In the genomic region with DNA sequence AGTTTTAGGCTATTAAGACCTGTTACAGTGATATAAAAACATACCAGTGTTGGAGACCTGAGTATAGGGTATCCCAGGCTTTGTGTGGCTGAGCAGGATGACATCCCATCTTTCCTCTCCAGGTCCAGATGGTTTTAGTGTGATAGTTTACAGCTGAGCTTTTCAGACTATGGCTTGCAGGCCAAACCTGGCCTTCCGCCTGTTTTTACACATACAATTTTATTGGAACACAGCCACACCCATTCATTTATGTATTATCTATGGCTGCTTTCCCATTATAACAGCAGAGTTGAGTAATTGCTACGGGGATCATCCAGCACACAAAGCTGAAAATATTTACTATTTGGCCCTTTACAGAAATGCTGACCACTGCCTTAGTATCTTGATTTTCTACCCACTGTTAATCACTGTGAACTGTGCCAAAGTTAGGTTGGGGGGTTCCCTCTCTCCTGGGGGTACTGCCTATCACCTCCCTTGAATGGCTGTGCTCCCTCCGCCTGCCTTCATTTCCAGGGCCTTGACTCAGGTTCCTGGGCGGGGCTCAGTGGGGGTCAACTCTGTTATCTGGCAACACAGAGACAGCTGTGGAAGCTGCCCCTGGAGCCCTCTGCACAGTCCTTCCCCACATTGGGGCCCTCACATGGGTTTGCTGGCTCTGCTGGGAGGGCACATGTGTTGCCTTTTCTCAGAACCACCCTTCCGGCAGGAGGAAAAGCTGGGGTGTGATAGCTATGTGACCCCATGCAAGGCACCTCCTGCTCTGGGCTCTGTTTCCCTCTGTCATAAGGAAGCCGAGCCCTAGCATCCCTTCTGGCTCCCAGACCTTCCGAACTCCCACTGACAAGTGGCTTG, we compare ENCODE assay signal across 1 cellular context.
TF ChIP-seq lines count a peak whose summit lies in the region.

No MANE protein-coding gene starts in this region.

TF ChIP-seq in K562, 482 proteins besides CTCF, POLR2A, EP300 and RAD21 (continued from another document and continues in another):
- no peak for TF ChIP-seq HMBOX1 (IDR thresholded peaks at IDR 0.05)
- TF ChIP-seq TRIM24 (IDR thresholded peaks at IDR 0.05) = peak; percentile 88 to 90
- TF ChIP-seq EZH2 (IDR thresholded peaks at IDR 0.05; ENCODE audit: borderline replicate concordance, low read depth, low read length) = no peak
- no peak for TF ChIP-seq MAFG (tag; conservative IDR thresholded peaks at IDR 0.05)
- TF ChIP-seq ZNF785 (CRISPR knock-in tag; IDR thresholded peaks at IDR 0.05) = no peak
- no peak for TF ChIP-seq ETS2 (tag; IDR thresholded peaks at IDR 0.05; ENCODE audit: borderline replicate concordance, poor library complexity, severe bottlenecking)
- TF ChIP-seq DNMT1 (IDR thresholded peaks at IDR 0.05) = no peak
- no peak for TF ChIP-seq KAT7 (CRISPR knock-in tag; IDR thresholded peaks at IDR 0.05; ENCODE audit: borderline replicate concordance)
- TF ChIP-seq PREB (CRISPR knock-in tag; IDR thresholded peaks at IDR 0.05) = peak; percentile 74; the same call in 1 of the 2 replicates
- no peak for TF ChIP-seq TCFL5 (CRISPR knock-in tag; conservative IDR thresholded peaks at IDR 0.05)
- TF ChIP-seq HOMEZ (CRISPR knock-in tag; IDR thresholded peaks at IDR 0.05) = no peak
- TF ChIP-seq ESRRB (CRISPR knock-in tag; IDR thresholded peaks at IDR 0.05; ENCODE audit: borderline replicate concordance) = no peak
- TF ChIP-seq FOXM1 (IDR thresholded peaks at IDR 0.05; ENCODE audit: low read depth) = peak; percentile 75; the same call in 1 of the 2 replicates
- no peak for TF ChIP-seq FOXM1 (CRISPR knock-in tag; IDR thresholded peaks at IDR 0.05; ENCODE audit: low read depth)
- peak; percentile 53; the same call in 1 of the 2 replicates for TF ChIP-seq SMARCC2 (IDR thresholded peaks at IDR 0.05; ENCODE audit: low read depth)
- no peak for TF ChIP-seq ZNF75A (CRISPR knock-in tag; IDR thresholded peaks at IDR 0.05)
- no peak for TF ChIP-seq ZNF3 (CRISPR knock-in tag; IDR thresholded peaks at IDR 0.05)
- no peak for TF ChIP-seq KLF1 (tag; IDR thresholded peaks at IDR 0.05)
- no peak for TF ChIP-seq CBX5 (IDR thresholded peaks at IDR 0.05; ENCODE audit: borderline replicate concordance, low read depth)
- no peak for TF ChIP-seq CHD1 (IDR thresholded peaks at IDR 0.05; ENCODE audit: low read length)
- 0 out of 4 replicates have a peak, but pooled peaks of 1 of the 2 experiments have one; percentile 43 for TF ChIP-seq MLX (CRISPR knock-in tag; conservative IDR thresholded peaks at IDR 0.05)
- no peak for TF ChIP-seq GMEB1 (CRISPR knock-in tag; IDR thresholded peaks at IDR 0.05)
- TF ChIP-seq SRSF7 (optimal IDR thresholded peaks at IDR 0.05; ENCODE audit: low read depth, low read length) = no peak
- no peak for TF ChIP-seq SIRT6 (IDR thresholded peaks at IDR 0.05; ENCODE audit: low read depth, low read length)
- TF ChIP-seq SMARCA5 (IDR thresholded peaks at IDR 0.05) = no peak
- TF ChIP-seq ZKSCAN8 (CRISPR knock-in tag; IDR thresholded peaks at IDR 0.05) = no peak; the same call in 1 of the 2 replicates
- no peak for TF ChIP-seq ZNF24 (IDR thresholded peaks at IDR 0.05)
- no peak for TF ChIP-seq ZBED1 (IDR thresholded peaks at IDR 0.05)
- no peak for TF ChIP-seq ZNF282 (CRISPR knock-in tag; IDR thresholded peaks at IDR 0.05)
- TF ChIP-seq PRPF4 (IDR thresholded peaks at IDR 0.05; ENCODE audit: insufficient read depth, low read depth, low read length, poor library complexity, severe bottlenecking) = no peak
- TF ChIP-seq ZFX (CRISPR knock-in tag; IDR thresholded peaks at IDR 0.05) = no peak
- TF ChIP-seq RBM25 (IDR thresholded peaks at IDR 0.05; ENCODE audit: low read depth, low read length, severe bottlenecking) = no peak
- peak; percentile 75 for TF ChIP-seq RNF2 (IDR thresholded peaks at IDR 0.05)
- no peak for TF ChIP-seq POLR2B (IDR thresholded peaks at IDR 0.05; ENCODE audit: low read depth, partially characterized antibody)
- 0 out of 2 replicates have a peak, but pooled peaks have one; percentile 40 for TF ChIP-seq NR4A1 (CRISPR knock-in tag; IDR thresholded peaks at IDR 0.05)
- no peak; the same call in 1 of the 2 replicates for TF ChIP-seq NR4A1 (tag; IDR thresholded peaks at IDR 0.05)
- TF ChIP-seq, protein P1, sequence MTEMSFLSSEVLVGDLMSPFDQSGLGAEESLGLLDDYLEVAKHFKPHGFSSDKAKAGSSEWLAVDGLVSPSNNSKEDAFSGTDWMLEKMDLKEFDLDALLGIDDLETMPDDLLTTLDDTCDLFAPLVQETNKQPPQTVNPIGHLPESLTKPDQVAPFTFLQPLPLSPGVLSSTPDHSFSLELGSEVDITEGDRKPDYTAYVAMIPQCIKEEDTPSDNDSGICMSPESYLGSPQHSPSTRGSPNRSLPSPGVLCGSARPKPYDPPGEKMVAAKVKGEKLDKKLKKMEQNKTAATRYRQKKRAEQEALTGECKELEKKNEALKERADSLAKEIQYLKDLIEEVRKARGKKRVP (CRISPR knock-in tag; IDR thresholded peaks at IDR 0.05) = 0 out of 2 replicates have a peak, but pooled peaks have one; percentile 22
- TF ChIP-seq TBL1XR1 (IDR thresholded peaks at IDR 0.05; ENCODE audit: low read length in 2 of 2) = peak; percentile 72 to 89; a peak in 3 of 4 replicates
- TF ChIP-seq, protein P2, sequence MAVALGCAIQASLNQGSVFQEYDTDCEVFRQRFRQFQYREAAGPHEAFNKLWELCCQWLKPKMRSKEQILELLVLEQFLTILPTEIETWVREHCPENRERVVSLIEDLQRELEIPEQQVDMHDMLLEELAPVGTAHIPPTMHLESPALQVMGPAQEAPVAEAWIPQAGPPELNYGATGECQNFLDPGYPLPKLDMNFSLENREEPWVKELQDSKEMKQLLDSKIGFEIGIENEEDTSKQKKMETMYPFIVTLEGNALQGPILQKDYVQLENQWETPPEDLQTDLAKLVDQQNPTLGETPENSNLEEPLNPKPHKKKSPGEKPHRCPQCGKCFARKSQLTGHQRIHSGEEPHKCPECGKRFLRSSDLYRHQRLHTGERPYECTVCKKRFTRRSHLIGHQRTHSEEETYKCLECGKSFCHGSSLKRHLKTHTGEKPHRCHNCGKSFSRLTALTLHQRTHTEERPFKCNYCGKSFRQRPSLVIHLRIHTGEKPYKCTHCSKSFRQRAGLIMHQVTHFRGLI (CRISPR knock-in tag; IDR thresholded peaks at IDR 0.05) = no peak
- no peak for TF ChIP-seq BCL6 (CRISPR knock-in tag; IDR thresholded peaks at IDR 0.05)
- no peak for TF ChIP-seq NFIX (CRISPR knock-in tag; IDR thresholded peaks at IDR 0.05; ENCODE audit: low read depth)
- TF ChIP-seq SRF (CRISPR knock-in tag; IDR thresholded peaks at IDR 0.05) = no peak
- TF ChIP-seq, protein P3, sequence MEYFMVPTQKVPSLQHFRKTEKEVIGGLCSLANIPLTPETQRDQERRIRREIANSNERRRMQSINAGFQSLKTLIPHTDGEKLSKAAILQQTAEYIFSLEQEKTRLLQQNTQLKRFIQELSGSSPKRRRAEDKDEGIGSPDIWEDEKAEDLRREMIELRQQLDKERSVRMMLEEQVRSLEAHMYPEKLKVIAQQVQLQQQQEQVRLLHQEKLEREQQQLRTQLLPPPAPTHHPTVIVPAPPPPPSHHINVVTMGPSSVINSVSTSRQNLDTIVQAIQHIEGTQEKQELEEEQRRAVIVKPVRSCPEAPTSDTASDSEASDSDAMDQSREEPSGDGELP (CRISPR knock-in tag; IDR thresholded peaks at IDR 0.05; ENCODE audit: borderline replicate concordance) = peak; percentile 99
- no peak for TF ChIP-seq SMARCB1 (IDR thresholded peaks at IDR 0.05; ENCODE audit: insufficient read length, low read depth)
- peak; percentile 51; the same call in 1 of the 2 replicates for TF ChIP-seq POLR2G (IDR thresholded peaks at IDR 0.05; ENCODE audit: low read depth, low read length)
- TF ChIP-seq GTF2A2 (tag; IDR thresholded peaks at IDR 0.05) = no peak
- TF ChIP-seq, protein P4, sequence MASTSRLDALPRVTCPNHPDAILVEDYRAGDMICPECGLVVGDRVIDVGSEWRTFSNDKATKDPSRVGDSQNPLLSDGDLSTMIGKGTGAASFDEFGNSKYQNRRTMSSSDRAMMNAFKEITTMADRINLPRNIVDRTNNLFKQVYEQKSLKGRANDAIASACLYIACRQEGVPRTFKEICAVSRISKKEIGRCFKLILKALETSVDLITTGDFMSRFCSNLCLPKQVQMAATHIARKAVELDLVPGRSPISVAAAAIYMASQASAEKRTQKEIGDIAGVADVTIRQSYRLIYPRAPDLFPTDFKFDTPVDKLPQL (IDR thresholded peaks at IDR 0.05; ENCODE audit: extremely low read depth, insufficient read length) = no peak
- TF ChIP-seq, protein P5, sequence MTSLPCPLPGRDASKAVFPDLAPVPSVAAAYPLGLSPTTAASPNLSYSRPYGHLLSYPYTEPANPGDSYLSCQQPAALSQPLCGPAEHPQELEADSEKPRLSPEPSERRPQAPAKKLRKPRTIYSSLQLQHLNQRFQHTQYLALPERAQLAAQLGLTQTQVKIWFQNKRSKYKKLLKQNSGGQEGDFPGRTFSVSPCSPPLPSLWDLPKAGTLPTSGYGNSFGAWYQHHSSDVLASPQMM (CRISPR knock-in tag; IDR thresholded peaks at IDR 0.05) = no peak
- TF ChIP-seq GATA2 (CRISPR knock-in tag; IDR thresholded peaks at IDR 0.05) = peak; percentile 86
- no peak for TF ChIP-seq NR1H2 (CRISPR knock-in tag; IDR thresholded peaks at IDR 0.05)
- no peak for TF ChIP-seq ZFP36 (IDR thresholded peaks at IDR 0.05; ENCODE audit: low read depth, low read length, partially characterized antibody)
- peak; percentile 77 for TF ChIP-seq CXXC5 (CRISPR knock-in tag; IDR thresholded peaks at IDR 0.05)
